Comparison of ENCODE assay signal across 1 cellular context in genomic region chr2:176187306-176188217, GRCh38.
TF ChIP-seq lines count a peak whose summit lies in the region.

No MANE protein-coding gene starts in this region.

TF ChIP-seq in HepG2, 621 proteins besides CTCF, POLR2A, EP300 and RAD21 (continued from another document and continues in another):
- TF ChIP-seq ZNF704 (CRISPR knock-in tag; IDR thresholded peaks at IDR 0.05; ENCODE audit: borderline replicate concordance) (no peak), ZNF747 (CRISPR knock-in tag; IDR thresholded peaks at IDR 0.05; ENCODE audit: borderline replicate concordance) (peak; percentile 85), ASH2L (IDR thresholded peaks at IDR 0.05; ENCODE audit: insufficient read length, low read depth, low read length) (peak; percentile 79), ZNF30 (CRISPR knock-in tag; IDR thresholded peaks at IDR 0.05) (no peak), ELK4 (CRISPR knock-in tag; IDR thresholded peaks at IDR 0.05; ENCODE audit: borderline replicate concordance) (no peak), LRRFIP1 (CRISPR knock-in tag; conservative IDR thresholded peaks at IDR 0.05) (no peak), TMF1 (CRISPR knock-in tag; IDR thresholded peaks at IDR 0.05; ENCODE audit: low read depth) (no peak), TBP (CRISPR knock-in tag; IDR thresholded peaks at IDR 0.05) (no peak), ZGPAT (CRISPR knock-in tag; IDR thresholded peaks at IDR 0.05) (peak; percentile 80), KMT2B (CRISPR knock-in tag; IDR thresholded peaks at IDR 0.05) (peak; percentile 6; the same call in 1 of the 2 replicates), ZNF18 (CRISPR knock-in tag; IDR thresholded peaks at IDR 0.05; ENCODE audit: insufficient replicate concordance) (peak; percentile 79), ZNF160 (CRISPR knock-in tag; IDR thresholded peaks at IDR 0.05) (0 out of 2 replicates have a peak, but pooled peaks have one; percentile 12), ZBTB43 (CRISPR knock-in tag; conservative IDR thresholded peaks at IDR 0.05) (peak; percentile 98), FLYWCH1 (CRISPR knock-in tag; IDR thresholded peaks at IDR 0.05) (no peak), ZNF414 (CRISPR knock-in tag; IDR thresholded peaks at IDR 0.05) (no peak), E2F1 (CRISPR knock-in tag; IDR thresholded peaks at IDR 0.05) (0 out of 2 replicates have a peak, but pooled peaks have one; percentile 34), ATRX (CRISPR knock-in tag; IDR thresholded peaks at IDR 0.05; ENCODE audit: borderline replicate concordance) (no peak), ATF4 (CRISPR knock-in tag; IDR thresholded peaks at IDR 0.05) (peak in 1 of 2 experiments; percentile 64; a peak in 2 of 4 replicates), FOXP1 (IDR thresholded peaks at IDR 0.05) (no peak), FOXP1 (CRISPR knock-in tag; IDR thresholded peaks at IDR 0.05) (peak; percentile 40; the same call in 1 of the 2 replicates), ZBTB42 (CRISPR knock-in tag; IDR thresholded peaks at IDR 0.05) (no peak), SMYD3 (CRISPR knock-in tag; IDR thresholded peaks at IDR 0.05) (peak; percentile 85; the same call in 1 of the 2 replicates), ZNF136 (CRISPR knock-in tag; IDR thresholded peaks at IDR 0.05; ENCODE audit: low read depth) (0 out of 2 replicates have a peak, but pooled peaks have one; percentile 46), ZSCAN29 (CRISPR knock-in tag; conservative IDR thresholded peaks at IDR 0.05) (0 out of 2 replicates have a peak, but pooled peaks have one; percentile 35), KAT8 (CRISPR knock-in tag; IDR thresholded peaks at IDR 0.05) (peak; percentile 72), ZNF572 (CRISPR knock-in tag; IDR thresholded peaks at IDR 0.05) (no peak), ADNP (CRISPR knock-in tag; IDR thresholded peaks at IDR 0.05) (no peak), BORCS8-MEF2B (CRISPR knock-in tag; IDR thresholded peaks at IDR 0.05) (no peak), PCBP2 (optimal IDR thresholded peaks at IDR 0.05; ENCODE audit: low read depth, low read length, poor library complexity, severe bottlenecking) (no peak), GPBP1L1 (CRISPR knock-in tag; IDR thresholded peaks at IDR 0.05) (no peak), FOXA3 (CRISPR knock-in tag; IDR thresholded peaks at IDR 0.05) (peak; percentile 88), HHEX (CRISPR knock-in tag; IDR thresholded peaks at IDR 0.05) (no peak), NCOA5 (CRISPR knock-in tag; IDR thresholded peaks at IDR 0.05) (no peak), KLF16 (CRISPR knock-in tag; IDR thresholded peaks at IDR 0.05) (no peak; a peak in 1 of 4 replicates), YEATS2 (CRISPR knock-in tag; IDR thresholded peaks at IDR 0.05; ENCODE audit: borderline replicate concordance) (peak; percentile 55; the same call in 1 of the 2 replicates), ZNF501 (CRISPR knock-in tag; IDR thresholded peaks at IDR 0.05) (peak; percentile 80; the same call in 1 of the 2 replicates), SNRNP70 (IDR thresholded peaks at IDR 0.05; ENCODE audit: low read depth, low read length) (no peak), ZBTB14 (CRISPR knock-in tag; IDR thresholded peaks at IDR 0.05) (no peak), ETS1 (CRISPR knock-in tag; IDR thresholded peaks at IDR 0.05) (0 out of 2 replicates have a peak, but pooled peaks have one; percentile 36), KDM3A (CRISPR knock-in tag; IDR thresholded peaks at IDR 0.05; ENCODE audit: low read depth) (no peak), KDM5A (IDR thresholded peaks at IDR 0.05; ENCODE audit: borderline replicate concordance, low read length) (no peak), KLF12 (CRISPR knock-in tag; IDR thresholded peaks at IDR 0.05; ENCODE audit: borderline replicate concordance) (no peak), RAD51 (IDR thresholded peaks at IDR 0.05; ENCODE audit: borderline replicate concordance) (no peak), MTA1 (CRISPR knock-in tag; IDR thresholded peaks at IDR 0.05; ENCODE audit: borderline replicate concordance) (no peak), SOX5 (CRISPR knock-in tag; IDR thresholded peaks at IDR 0.05; ENCODE audit: borderline replicate concordance) (peak; percentile 76; the same call in 1 of the 2 replicates), GABPB1 (CRISPR knock-in tag; IDR thresholded peaks at IDR 0.05) (no peak; the same call in 1 of the 2 replicates), PAWR (CRISPR knock-in tag; IDR thresholded peaks at IDR 0.05; ENCODE audit: borderline replicate concordance) (no peak), ZBTB8A (CRISPR knock-in tag; IDR thresholded peaks at IDR 0.05; ENCODE audit: borderline replicate concordance, low read depth) (no peak)
